In genomic region chr17:49748791-49749190, GRCh38 we compare ENCODE assay signal across 8 cellular contexts. TPM values are rescaled to one million over a fixed set of nuclear protein-coding genes. Genes with fewer than 3 reads are reported as not detected.
DNase-seq lines count a peak whose midpoint lies in the region; ATAC-seq and TF ChIP-seq lines count a peak whose summit lies in the region.

No MANE protein-coding gene starts in this region.

- H3K9me3 ChIP-seq in uterus, result no peaks in the 10 kb centered on the region

- H3K36me3 ChIP-seq in uterus, result no peaks in the 10 kb centered on the region

- no peak overlapping the region for H3K27ac ChIP-seq in uterus

- no peak overlapping the region for H3K4me3 ChIP-seq in uterus

- H3K27me3 ChIP-seq in uterus, result no peaks in the 10 kb centered on the region

- no peak for TF ChIP-seq CTCF in uterus (IDR thresholded peaks at IDR 0.05)

- intact Hi-C loops in left colon (cut with DNase I, micrococcal nuclease), result no loop called here
- intact Hi-C loops in cardiac septum (cut with DNase I), result no loop called here
- intact Hi-C loops in uterus (cut with DNase I; ENCODE audit: low total_unique reads), result no loop called here

- peak; percentile 21 to 32 for DNase-seq in left colon
- DNase-seq in cardiac septum (ENCODE audit: low spot score), result no peak
- DNase-seq in uterus, result no peak
- DNase-seq in islet precursor cell, result no peak
- no peak for DNase-seq in mesenteric fat pad (ENCODE audit: low spot score)

- no peak for TF ChIP-seq POLR2A in uterus (IDR thresholded peaks at IDR 0.05)

- H3K4me1 ChIP-seq in uterus, result no peaks in the 10 kb centered on the region

- ATAC-seq in GM18868 (IDR thresholded peaks at IDR 0.05; ENCODE audit: unreplicated experiment) (peak; percentile 80), HG03045 (IDR thresholded peaks at IDR 0.05; ENCODE audit: unreplicated experiment) (peak; percentile 83), left colon (peak; percentile 37)
- ATAC-seq in activated CD4-positive, CD25-positive, alpha-beta regulatory T cell treated with anti-CD3 and anti-CD28 coated beads, Interleukin-2, amount 50 U/mL, for 24 hours, result peak; percentile 94 to 95

RNA-seq across cellular contexts. Expression of gene FAM117A, which starts 15.1 kb away (rescaled TPM):
- total RNA-seq in left colon, result 1 to 10 TPM; 7.6 to 10.0 TPM
- total RNA-seq in cardiac septum, result 5.8 TPM
- total RNA-seq in uterus, result 10 to 100 TPM in 3 of 4 donors, 1 to 10 TPM in 1; 2.6 to 40.2 (median 19.5) TPM
- 5.9 TPM for total RNA-seq in mesenteric fat pad

RNA-seq across cellular contexts. Expression of gene KAT7, which starts 39.7 kb away (rescaled TPM):
- total RNA-seq in left colon, result 10 to 100 TPM; 41.9 to 42.3 TPM
- 63.2 TPM for total RNA-seq in cardiac septum
- total RNA-seq in uterus, result 100 to 1,000 TPM in 1 of 4 donors, 10 to 100 TPM in 3; 16.8 to 117 (median 40.8) TPM
- 34.9 TPM for total RNA-seq in mesenteric fat pad

RNA-seq across cellular contexts. Expression of gene SLC35B1, which starts 41.0 kb away (rescaled TPM):
- total RNA-seq in left colon, result 10 to 100 TPM; 43.1 to 55.0 TPM
- 73.8 TPM for total RNA-seq in cardiac septum
- total RNA-seq in uterus, result 10 to 100 TPM; 23.6 to 49.1 (median 36.3) TPM
- total RNA-seq in mesenteric fat pad, result 44.5 TPM

Comparison
In these comparisons a context has a peak if more than half of its experiments do, and no peak if none do; other contexts are left out.
1. ATAC-seq: peak in every context shown above with its lines; median percentile 94 in activated CD4-positive, CD25-positive, alpha-beta regulatory T cell treated with anti-CD3 and anti-CD28 coated beads, Interleukin-2, amount 50 U/mL, for 24 hours; 83 in HG03045; 80 in GM18868; 37 in left colon.
2. DNase-seq: peak in left colon (2 of 2); none in cardiac septum (single experiment), uterus (0 of 2), islet precursor cell (single experiment) and mesenteric fat pad (single experiment).